In the genomic region with DNA sequence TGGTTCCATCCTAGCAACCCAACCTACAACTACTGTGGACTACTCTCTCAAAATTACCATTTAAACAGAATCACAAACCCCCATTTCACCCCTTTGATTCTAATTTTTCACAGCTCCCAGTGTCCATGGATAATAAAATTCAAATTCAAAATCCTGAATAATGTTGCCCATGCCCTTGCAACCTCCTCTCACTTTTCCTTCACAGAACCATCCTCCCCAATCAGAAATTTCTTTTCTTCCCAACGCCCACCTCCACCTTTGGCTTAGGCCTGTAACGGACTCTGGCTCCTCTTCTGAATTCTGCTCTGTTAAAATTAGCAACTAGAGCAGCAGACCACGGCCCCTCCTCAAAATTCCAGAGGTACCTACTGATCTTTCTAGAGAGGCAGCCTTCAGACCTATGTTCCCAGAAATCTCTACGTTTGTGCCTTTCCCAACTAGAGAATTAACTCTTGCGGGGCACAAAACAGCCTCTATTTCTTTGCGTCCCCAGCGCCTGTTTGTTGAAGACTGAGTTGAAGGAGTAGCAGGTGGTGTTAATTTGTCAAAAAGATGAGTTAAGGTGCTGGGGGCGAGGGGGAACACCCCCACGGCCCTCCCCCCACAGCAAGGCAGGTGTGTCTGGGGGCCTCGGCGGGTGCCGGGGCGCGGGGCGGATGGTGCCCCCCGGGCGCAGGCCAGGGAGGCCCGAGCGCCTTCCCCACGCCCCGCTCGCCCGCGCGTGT, we compare ENCODE assay signal across 8 cellular contexts. TPM values are rescaled to one million over a fixed set of nuclear protein-coding genes. Genes with fewer than 3 reads are reported as not detected.
DNase-seq lines count a peak whose midpoint lies in the region; ATAC-seq and TF ChIP-seq lines count a peak whose summit lies in the region.

No MANE protein-coding gene starts in this region.

- TF ChIP-seq EP300 in neural cell (conservative IDR thresholded peaks at IDR 0.05; ENCODE audit: poor library complexity, severe bottlenecking): no peak

- peak overlapping the region; percentile 83; the same call in 1 of the 2 replicates for H3K4me2 ChIP-seq in MM.1S (ENCODE audit: low read depth, low read length)
- H3K4me2 ChIP-seq in neural cell (ENCODE audit: low read length): peak overlapping the region; percentile 27

- no peak for ATAC-seq in HG02970 (IDR thresholded peaks at IDR 0.05; ENCODE audit: low FRiP score, unreplicated experiment)

- H3K79me2 ChIP-seq in MM.1S (ENCODE audit: low read length): peaks cover 7% of the 10 kb centered on the region
- H3K79me2 ChIP-seq in neural cell (replicated peaks; ENCODE audit: insufficient read depth, low read length): peaks cover 7% of the 10 kb centered on the region

- no peaks in the 10 kb centered on the region; the same call in 1 of the 2 replicates for H3K27me3 ChIP-seq in MM.1S (replicated peaks; ENCODE audit: insufficient read depth, low read length)
- H3K27me3 ChIP-seq in neural cell (ENCODE audit: insufficient read depth, low read depth, low read length): peaks cover 21% of the 10 kb centered on the region

- no peak for TF ChIP-seq RAD21 in neural cell (conservative IDR thresholded peaks at IDR 0.05)

- H3K9me3 ChIP-seq in MM.1S (replicated peaks; ENCODE audit: insufficient read depth, low read length): no peaks in the 10 kb centered on the region
- H3K9me3 ChIP-seq in neural cell (ENCODE audit: low read length): no peaks in the 10 kb centered on the region

- H3K27ac Mint-ChIP-seq in dendritic cell treated with granulocyte-macrophage colony-stimulating factor and Interleukin-4, amounts not matched to agents 40 ng/mL and 50 ng/mL, for 4 days: peak overlapping the region; percentile 90

- H3F3A ChIP-seq in MM.1S (ENCODE audit: insufficient read depth, low read length) (peaks cover 9% of the 10 kb centered on the region; the same call in 1 of the 2 replicates), neural cell (ENCODE audit: insufficient read depth, low read length, poor library complexity, severe bottlenecking) (no peaks in the 10 kb centered on the region)

- H3K4me3 ChIP-seq in GM08714 (ENCODE audit: low read length): peak overlapping the region; percentile 78; the same call in 1 of the 2 replicates
- peak overlapping the region; percentile 47 for H3K4me3 ChIP-seq in MM.1S (ENCODE audit: low read length)
- H3K4me3 ChIP-seq in neural cell (ENCODE audit: low read length): peak overlapping the region; percentile 74

- intact Hi-C loops in dendritic cell treated with granulocyte-macrophage colony-stimulating factor and Interleukin-4, amounts not matched to agents 40 ng/mL and 50 ng/mL, for 4 days (cut with micrococcal nuclease): loop anchor here (5.0 kb wide), 2 partner anchors 33 to 137 kb away; no protein-coding TSS in a partner anchor

- H2AFZ ChIP-seq in MM.1S (ENCODE audit: low read length) (peak overlapping the region; percentile 69; the same call in 1 of the 2 replicates), neural cell (ENCODE audit: low read depth, low read length) (no peak overlapping the region)

- H3K4me1 Mint-ChIP-seq in dendritic cell treated with granulocyte-macrophage colony-stimulating factor and Interleukin-4, amounts not matched to agents 40 ng/mL and 50 ng/mL, for 4 days (ENCODE audit: low read depth): peaks cover 24% of the 10 kb centered on the region

- H4K20me1 ChIP-seq in MM.1S (ENCODE audit: insufficient read depth, low read length) (no peaks in the 10 kb centered on the region), neural cell (ENCODE audit: insufficient read depth) (no peaks in the 10 kb centered on the region)

- H3K36me3 ChIP-seq in MM.1S (replicated peaks; ENCODE audit: insufficient read depth, low read length) (no peaks in the 10 kb centered on the region), neural cell (ENCODE audit: insufficient read depth, low read length) (no peaks in the 10 kb centered on the region)

- H3K27me3 Mint-ChIP-seq in dendritic cell treated with granulocyte-macrophage colony-stimulating factor and Interleukin-4, amounts not matched to agents 40 ng/mL and 50 ng/mL, for 4 days: peaks cover 7% of the 10 kb centered on the region

- no peaks in the 10 kb centered on the region for H3K9me3 Mint-ChIP-seq in dendritic cell treated with granulocyte-macrophage colony-stimulating factor and Interleukin-4, amounts not matched to agents 40 ng/mL and 50 ng/mL, for 4 days

- peaks cover 19% of the 10 kb centered on the region for H3K4me1 ChIP-seq in MM.1S (ENCODE audit: low read length)

- no peak for TF ChIP-seq CTCF in MM.1S (IDR thresholded peaks at IDR 0.05; ENCODE audit: low read length)
- TF ChIP-seq CTCF in neural cell (IDR thresholded peaks at IDR 0.05; ENCODE audit: poor library complexity, severe bottlenecking): no peak

- DNase-seq in MM.1S (no peak), HK-2 (ENCODE audit: unreplicated experiment) (no peak), NCI-H524 treated with DMSO at 0.1 percent for 48 hours (lab: John Stamatoyannopoulos, UW) (no peak)
- DNase-seq in central memory CD4-positive, alpha-beta T cell: no peak

- no peak overlapping the region for H3K9ac ChIP-seq in MM.1S (ENCODE audit: low read length)
- no peak overlapping the region for H3K9ac ChIP-seq in neural cell (ENCODE audit: low read length)

- peaks cover 8% of the 10 kb centered on the region for H3K36me3 Mint-ChIP-seq in dendritic cell treated with granulocyte-macrophage colony-stimulating factor and Interleukin-4, amounts not matched to agents 40 ng/mL and 50 ng/mL, for 4 days (ENCODE audit: low read depth)

- H3K9me2 ChIP-seq in MM.1S (replicated peaks; ENCODE audit: insufficient read depth, low read length) (no peaks in the 10 kb centered on the region), neural cell (ENCODE audit: insufficient read depth, low read length) (no peaks in the 10 kb centered on the region)

- H3K4me3 Mint-ChIP-seq in dendritic cell treated with granulocyte-macrophage colony-stimulating factor and Interleukin-4, amounts not matched to agents 40 ng/mL and 50 ng/mL, for 4 days: peak overlapping the region; percentile 86

- H3K27ac ChIP-seq in MM.1S (ENCODE audit: low read length): no peak overlapping the region
- no peak overlapping the region for H3K27ac ChIP-seq in neural cell (ENCODE audit: low read length)

TF ChIP-seq in neural cell, 6 proteins besides CTCF, POLR2A, EP300 and RAD21:
- TF ChIP-seq MXI1 (conservative IDR thresholded peaks at IDR 0.05; ENCODE audit: poor library complexity, severe bottlenecking): no peak
- no peak for TF ChIP-seq POLR2AphosphoS5 (IDR thresholded peaks at IDR 0.05)
- TF ChIP-seq, protein P1, sequence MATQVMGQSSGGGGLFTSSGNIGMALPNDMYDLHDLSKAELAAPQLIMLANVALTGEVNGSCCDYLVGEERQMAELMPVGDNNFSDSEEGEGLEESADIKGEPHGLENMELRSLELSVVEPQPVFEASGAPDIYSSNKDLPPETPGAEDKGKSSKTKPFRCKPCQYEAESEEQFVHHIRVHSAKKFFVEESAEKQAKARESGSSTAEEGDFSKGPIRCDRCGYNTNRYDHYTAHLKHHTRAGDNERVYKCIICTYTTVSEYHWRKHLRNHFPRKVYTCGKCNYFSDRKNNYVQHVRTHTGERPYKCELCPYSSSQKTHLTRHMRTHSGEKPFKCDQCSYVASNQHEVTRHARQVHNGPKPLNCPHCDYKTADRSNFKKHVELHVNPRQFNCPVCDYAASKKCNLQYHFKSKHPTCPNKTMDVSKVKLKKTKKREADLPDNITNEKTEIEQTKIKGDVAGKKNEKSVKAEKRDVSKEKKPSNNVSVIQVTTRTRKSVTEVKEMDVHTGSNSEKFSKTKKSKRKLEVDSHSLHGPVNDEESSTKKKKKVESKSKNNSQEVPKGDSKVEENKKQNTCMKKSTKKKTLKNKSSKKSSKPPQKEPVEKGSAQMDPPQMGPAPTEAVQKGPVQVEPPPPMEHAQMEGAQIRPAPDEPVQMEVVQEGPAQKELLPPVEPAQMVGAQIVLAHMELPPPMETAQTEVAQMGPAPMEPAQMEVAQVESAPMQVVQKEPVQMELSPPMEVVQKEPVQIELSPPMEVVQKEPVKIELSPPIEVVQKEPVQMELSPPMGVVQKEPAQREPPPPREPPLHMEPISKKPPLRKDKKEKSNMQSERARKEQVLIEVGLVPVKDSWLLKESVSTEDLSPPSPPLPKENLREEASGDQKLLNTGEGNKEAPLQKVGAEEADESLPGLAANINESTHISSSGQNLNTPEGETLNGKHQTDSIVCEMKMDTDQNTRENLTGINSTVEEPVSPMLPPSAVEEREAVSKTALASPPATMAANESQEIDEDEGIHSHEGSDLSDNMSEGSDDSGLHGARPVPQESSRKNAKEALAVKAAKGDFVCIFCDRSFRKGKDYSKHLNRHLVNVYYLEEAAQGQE (IDR thresholded peaks at IDR 0.05; ENCODE audit: borderline replicate concordance): no peak
- no peak for TF ChIP-seq SMC3 (conservative IDR thresholded peaks at IDR 0.05; ENCODE audit: poor library complexity)
- TF ChIP-seq TAF1 (IDR thresholded peaks at IDR 0.05; ENCODE audit: low read depth): no peak
- TF ChIP-seq EZH2 (IDR thresholded peaks at IDR 0.05; ENCODE audit: borderline replicate concordance, insufficient read depth, low read length, poor library complexity, severe bottlenecking): no peak

RNA-seq across cellular contexts. Expression of a gene that starts 0.4 kb away (rescaled TPM):
- 0.40 and 0.48 TPM in 2 replicates for polyA plus RNA-seq in neural cell
- 0.49 and 1.0 TPM in 2 replicates for polyA minus RNA-seq in neural cell
